ENCODE assay signal across 28 cellular contexts in the genomic region with DNA sequence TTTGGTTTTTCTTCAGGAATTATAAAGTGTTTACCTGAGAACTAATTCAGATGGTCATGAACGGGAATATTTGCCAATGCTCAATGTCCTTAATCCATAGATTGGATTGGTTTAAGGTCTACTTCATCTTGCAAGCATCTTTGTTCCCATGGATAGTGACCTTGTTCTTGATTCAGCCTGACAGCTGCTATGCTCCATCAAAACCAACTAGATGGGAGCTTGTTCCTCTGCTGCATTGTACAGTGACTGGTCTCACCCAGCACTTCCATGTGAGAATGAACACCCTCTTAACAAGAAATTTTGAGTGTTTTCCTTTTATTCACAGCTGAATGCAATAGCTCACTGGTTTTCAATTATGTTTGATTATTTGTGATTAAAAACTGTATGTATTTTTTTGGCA.
"Had no signal": no experiment of that assay in that cellular context is flagged by ENCODE, and none has a peak within 500 bp of the region (broad histone marks: within the 10 kb centered on the region; RNA-seq: fewer than 3 reads in every experiment).

No MANE protein-coding gene starts in this region.

- H3K27me3 ChIP-seq: neural progenitor cell, ovary, right lobe of liver, sigmoid colon, spleen, stomach, thyroid gland, tibial nerve, upper lobe of left lung, uterus had no signal

- H3K79me2 ChIP-seq: parathyroid adenoma had no signal

- H3K4me2 ChIP-seq: neural progenitor cell, smooth muscle cell had no signal

- H3K27ac ChIP-seq: neural progenitor cell, ovary, parathyroid adenoma, psoas muscle, right lobe of liver, sigmoid colon, skin epidermis, spleen, stomach, thoracic aorta, thyroid gland, tibial nerve, upper lobe of left lung, uterus had no signal

- H2AFZ ChIP-seq: neural progenitor cell, parathyroid adenoma had no signal

- H3K4me1 ChIP-seq: neural progenitor cell, parathyroid adenoma, psoas muscle, right lobe of liver, sigmoid colon, spleen, stomach, thyroid gland, tibial nerve, upper lobe of left lung, uterus had no signal

- H3K9me3 ChIP-seq: ovary, psoas muscle, right lobe of liver, sigmoid colon, spleen, stomach, thoracic aorta, thyroid gland, tibial nerve, upper lobe of left lung, uterus had no signal

- H3K9ac ChIP-seq: neural progenitor cell, parathyroid adenoma had no signal

- H3K4me3 ChIP-seq: neural progenitor cell, ovary, psoas muscle, right lobe of liver, sigmoid colon, skin epidermis, smooth muscle cell, spleen, stomach, thoracic aorta, thyroid gland, tibial nerve, upper lobe of left lung, uterus had no signal

- H3K36me3 ChIP-seq: neural progenitor cell, ovary, right lobe of liver, sigmoid colon, spleen, stomach, thoracic aorta, thyroid gland, tibial nerve, upper lobe of left lung, uterus had no signal

- DNase-seq: naive thymus-derived CD4-positive, alpha-beta T cell; natural killer cell; occipital lobe; ovary; posterior cingulate gyrus; psoas muscle; right cardiac atrium; right lobe of liver; sigmoid colon; spleen; stimulated activated CD4-positive, alpha-beta T cell treated with anti-CD3 and anti-CD28 coated beads, Interleukin-12 subunit alpha, Interleukin-12 subunit beta, amount 100 ng/mL, for 4 hours; stimulated activated CD4-positive, alpha-beta T cell treated with anti-CD3 and anti-CD28 coated beads, Interleukin-1b, Interleukin-23, amount 100 ng/mL, for 48 hours; stimulated activated CD4-positive, alpha-beta T cell treated with anti-CD3 and anti-CD28 coated beads, Interleukin-4, amount 100 ng/mL, for 1 hour; stimulated activated CD4-positive, alpha-beta T cell treated with anti-CD3 and anti-CD28 coated beads, Interleukin-4, amount 100 ng/mL, for 4 hours; stimulated activated naive B cell treated with anti-CD40 and anti-IgM and Interleukin-4, amounts not matched to agents 10 μg/mL and 1 μg/mL and 100 μg/mL, for 72 hours; stimulated activated naive CD4-positive, alpha-beta T cell treated with Interleukin-2 at 50 U/mL for 16 hours; stomach; thyroid gland; trophoblast cell; upper lobe of left lung; uterus had no signal

- ATAC-seq: naive thymus-derived CD4-positive, alpha-beta T cell; natural killer cell; psoas muscle; right cardiac atrium; right lobe of liver; stimulated activated effector memory CD8-positive, alpha-beta T cell treated with anti-CD3 and anti-CD28 coated beads, Interleukin-12 subunit alpha, Interleukin-12 subunit beta, amount 100 ng/mL, for 72 hours; stimulated activated naive B cell treated with anti-CD40 and anti-IgM and Interleukin-4, amounts not matched to agents 10 μg/mL and 1 μg/mL and 100 μg/mL, for 72 hours had no signal
